16 cellular contexts compared by ENCODE assay signal in the genomic region with DNA sequence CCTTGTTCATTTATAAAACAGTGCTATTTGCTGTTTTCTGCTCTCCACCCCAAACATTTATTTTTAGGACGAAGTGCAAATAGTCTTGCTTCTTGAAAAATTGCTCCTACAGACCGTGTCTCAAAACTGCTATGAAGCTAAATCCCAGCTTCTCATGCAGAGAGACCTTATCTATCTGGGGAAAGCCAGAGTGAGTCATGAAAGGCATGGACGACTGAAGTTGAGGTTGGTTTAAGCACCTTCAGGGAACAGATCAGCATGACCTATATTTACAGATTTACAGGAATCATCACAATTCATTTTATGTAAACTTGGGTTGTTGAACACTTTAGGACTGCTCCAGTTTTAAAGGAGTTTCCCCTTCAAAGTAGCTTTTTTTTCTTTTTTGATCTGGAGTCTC.
"Had no signal": no experiment of that assay in that cellular context is flagged by ENCODE, and none has a peak within 500 bp of the region (broad histone marks: within the 10 kb centered on the region; RNA-seq: fewer than 3 reads in every experiment).

No MANE protein-coding gene starts in this region.

- H3K4me3 ChIP-seq: heart left ventricle, tibial artery, vagina had no signal

- H3K27ac Mint-ChIP-seq: mesothelial cell of epicardium; stimulated activated memory B cell treated with anti-CD40 and anti-IgM and Interleukin-4, amounts not matched to agents 10 μg/mL and 1 μg/mL and 100 μg/mL, for 72 hours; T-helper 1 cell treated with Interleukin-12 subunit alpha and Interleukin-12 subunit beta and Interleukin-4 antibody, amounts not matched to agents 30 μg/mL and 1 μg/mL, for 36 hours had no signal

- H3K36me3 Mint-ChIP-seq: mesothelial cell of epicardium; stimulated activated memory B cell treated with anti-CD40 and anti-IgM and Interleukin-4, amounts not matched to agents 10 μg/mL and 1 μg/mL and 100 μg/mL, for 72 hours had no signal

- H3K9me3 ChIP-seq: heart left ventricle, tibial artery, vagina had no signal

- H3K4me1 Mint-ChIP-seq: central memory CD8-positive, alpha-beta T cell had no signal

- DNase-seq: activated CD4-positive, alpha-beta T cell treated with anti-CD3 and anti-CD28 coated beads for 4 hours; activated CD8-positive, alpha-beta memory T cell treated with anti-CD3 and anti-CD28 coated beads, Interleukin-2, amount 50 U/mL, for 4 hours; activated CD8-positive, alpha-beta T cell treated with anti-CD3 and anti-CD28 coated beads for 36 hours; activated naive CD4-positive, alpha-beta T cell; heart left ventricle; posterior cingulate gyrus; right cardiac atrium; small intestine; tibial artery had no signal

- H3K4me3 Mint-ChIP-seq: activated CD8-positive, alpha-beta T cell treated with anti-CD3 and anti-CD28 coated beads for 36 hours; central memory CD8-positive, alpha-beta T cell; mesothelial cell of epicardium; stimulated activated memory B cell treated with anti-CD40 and anti-IgM and Interleukin-4, amounts not matched to agents 10 μg/mL and 1 μg/mL and 100 μg/mL, for 72 hours; T-helper 1 cell treated with Interleukin-12 subunit alpha and Interleukin-12 subunit beta and Interleukin-4 antibody, amounts not matched to agents 30 μg/mL and 1 μg/mL, for 36 hours had no signal

- H3K36me3 ChIP-seq: heart left ventricle, tibial artery, vagina had no signal

- H3K27ac ChIP-seq: heart left ventricle, tibial artery, vagina had no signal

- H3K9me3 Mint-ChIP-seq: activated CD8-positive, alpha-beta T cell treated with anti-CD3 and anti-CD28 coated beads for 36 hours; central memory CD8-positive, alpha-beta T cell; mesothelial cell of epicardium; stimulated activated memory B cell treated with anti-CD40 and anti-IgM and Interleukin-4, amounts not matched to agents 10 μg/mL and 1 μg/mL and 100 μg/mL, for 72 hours; T-helper 1 cell treated with Interleukin-12 subunit alpha and Interleukin-12 subunit beta and Interleukin-4 antibody, amounts not matched to agents 30 μg/mL and 1 μg/mL, for 36 hours had no signal

- H3K27me3 ChIP-seq: tibial artery, vagina had no signal

- H3K27me3 Mint-ChIP-seq: activated CD8-positive, alpha-beta T cell treated with anti-CD3 and anti-CD28 coated beads for 36 hours; central memory CD8-positive, alpha-beta T cell had no signal

- FAIRE-seq: frontal cortex, keratinocyte, small intestine had no signal

- ATAC-seq: heart left ventricle; right cardiac atrium; stimulated activated memory B cell treated with anti-CD40 and anti-IgM and Interleukin-4, amounts not matched to agents 10 μg/mL and 1 μg/mL and 100 μg/mL, for 72 hours had no signal

- H3K4me1 ChIP-seq: heart left ventricle, tibial artery, vagina had no signal
